19 cellular contexts compared by ENCODE assay signal in genomic region chr2:234669611-234670010, GRCh38.
DNase-seq lines count a peak whose midpoint lies in the region; ATAC-seq, FAIRE-seq and TF ChIP-seq lines count a peak whose summit lies in the region.
"Had no signal": no experiment of that assay in that cellular context is flagged by ENCODE, and none has a peak within 500 bp of the region (broad histone marks: within the 10 kb centered on the region; RNA-seq: fewer than 3 reads in every experiment).

No MANE protein-coding gene starts in this region.

- no peak overlapping the region for H3K4me3 Mint-ChIP-seq in GM23338
- H3K4me3 Mint-ChIP-seq in WTC11, result no peak overlapping the region
- no peak overlapping the region for H3K4me3 Mint-ChIP-seq in stimulated activated effector memory CD8-positive, alpha-beta T cell treated with anti-CD3 and anti-CD28 coated beads, Interleukin-12 subunit alpha, Interleukin-12 subunit beta, amount 100 ng/mL, for 72 hours

- TF ChIP-seq CTCF in A673 (conservative IDR thresholded peaks at IDR 0.05; ENCODE audit: low read depth, low read length), result peak; percentile 52
- TF ChIP-seq CTCF in GM23338 (conservative IDR thresholded peaks at IDR 0.05; ENCODE audit: low read depth in 2 of 2), result peak; percentile 69 to 85
- TF ChIP-seq CTCF in WTC11 (IDR thresholded peaks at IDR 0.05), result peak; percentile 28

- no peaks in the 10 kb centered on the region for H3K9me3 ChIP-seq in A673 (ENCODE audit: low read depth, low read length, poor library complexity, severe bottlenecking)
- H3K9me3 ChIP-seq: adrenal gland, gastrocnemius medialis, prostate gland, tibial artery had no signal

- H3K4me3 ChIP-seq in A673 (ENCODE audit: low read depth, low read length, poor library complexity, severe bottlenecking) (no peak overlapping the region), GM23338 (no peak overlapping the region)
- H3K4me3 ChIP-seq: adrenal gland; BLaER1 treated with 17β-estradiol and CSF1 and Interleukin-3, amounts not matched to agents 10 nM and 100 nM; gastrocnemius medialis; prostate gland; tibial artery had no signal

- no peaks in the 10 kb centered on the region for H3F3A ChIP-seq in GM23338 (replicated peaks; ENCODE audit: low read depth)

- H3K27ac ChIP-seq in A673 (ENCODE audit: low read depth, low read length, poor library complexity, severe bottlenecking) (no peak overlapping the region), GM23338 (ENCODE audit: low read depth) (no peak overlapping the region)
- H3K27ac ChIP-seq: adrenal gland; BLaER1 treated with 17β-estradiol and CSF1 and Interleukin-3, amounts not matched to agents 10 nM and 100 nM; gastrocnemius medialis; prostate gland; tibial artery had no signal

- H4K20me1 ChIP-seq in GM23338 (replicated peaks; ENCODE audit: insufficient read depth), result no peaks in the 10 kb centered on the region
- H4K20me1 ChIP-seq: BLaER1 treated with 17β-estradiol and CSF1 and Interleukin-3, amounts not matched to agents 10 nM and 100 nM had no signal

- H3K9me3 Mint-ChIP-seq in GM23338 (peaks cover 16% of the 10 kb centered on the region), WTC11 (peaks cover 36% of the 10 kb centered on the region)
- no peaks in the 10 kb centered on the region for H3K9me3 Mint-ChIP-seq in stimulated activated effector memory CD8-positive, alpha-beta T cell treated with anti-CD3 and anti-CD28 coated beads, Interleukin-12 subunit alpha, Interleukin-12 subunit beta, amount 100 ng/mL, for 72 hours

- POLR2A ChIA-PET in A673 (lab: Charles Lee; ENCODE audit: low non-redundant PET), result no interaction called here
- POLR2A ChIA-PET in WTC11 (lab: Charles Lee), result no interaction called here

- H3K4me1 Mint-ChIP-seq in GM23338 (peaks cover 6% of the 10 kb centered on the region; the same call in 2 of the 3 replicates), WTC11 (peaks cover 27% of the 10 kb centered on the region)
- no peaks in the 10 kb centered on the region for H3K4me1 Mint-ChIP-seq in stimulated activated effector memory CD8-positive, alpha-beta T cell treated with anti-CD3 and anti-CD28 coated beads, Interleukin-12 subunit alpha, Interleukin-12 subunit beta, amount 100 ng/mL, for 72 hours

- H3K27ac Mint-ChIP-seq in GM23338 (no peak overlapping the region), WTC11 (no peak overlapping the region)
- H3K27ac Mint-ChIP-seq in stimulated activated effector memory CD8-positive, alpha-beta T cell treated with anti-CD3 and anti-CD28 coated beads, Interleukin-12 subunit alpha, Interleukin-12 subunit beta, amount 100 ng/mL, for 72 hours, result no peak overlapping the region

- H3K27me3 Mint-ChIP-seq in GM23338 (ENCODE audit: insufficient read depth, low read depth, poor library complexity) (peaks cover 7% of the 10 kb centered on the region), WTC11 (ENCODE audit: low read depth) (peaks cover 6% of the 10 kb centered on the region)

- intact Hi-C loops in A673 (cut with micrococcal nuclease; ENCODE audit: unreplicated experiment), result no loop called here

- no peak overlapping the region for H2AFZ ChIP-seq in GM23338

- H3K4me1 ChIP-seq in A673 (ENCODE audit: insufficient read depth, low read length, poor library complexity, severe bottlenecking), result no peaks in the 10 kb centered on the region
- no peaks in the 10 kb centered on the region for H3K4me1 ChIP-seq in GM23338 (ENCODE audit: insufficient read depth)
- H3K4me1 ChIP-seq: BLaER1 treated with 17β-estradiol and CSF1 and Interleukin-3, amounts not matched to agents 10 nM and 100 nM; gastrocnemius medialis; prostate gland had no signal

- H3K79me2 ChIP-seq in GM23338 (replicated peaks; ENCODE audit: insufficient read depth), result no peaks in the 10 kb centered on the region

- CTCF ChIA-PET in A673 (lab: Charles Lee) (no interaction called here), WTC11 (lab: Charles Lee) (interaction anchor here (0.6 to 1.8 kb wide), 19 partner anchors 9 to 447 kb away, joined by 3 to 9 read pairs (median 3); no protein-coding TSS in a partner anchor)

- FAIRE-seq in frontal cortex (lab: Jason Lieb, UNC), result no peak
- FAIRE-seq: GM12891, islet of Langerhans had no signal

- H3K27me3 ChIP-seq in A673 (replicated peaks; ENCODE audit: insufficient read depth, low read depth, low read length, poor library complexity) (no peaks in the 10 kb centered on the region), GM23338 (ENCODE audit: insufficient read depth) (no peaks in the 10 kb centered on the region)
- H3K27me3 ChIP-seq: adrenal gland; BLaER1 treated with 17β-estradiol and CSF1 and Interleukin-3, amounts not matched to agents 10 nM and 100 nM; gastrocnemius medialis; tibial artery had no signal

- H3K36me3 ChIP-seq in A673 (ENCODE audit: insufficient read depth, low read length, poor library complexity, severe bottlenecking) (no peaks in the 10 kb centered on the region), GM23338 (ENCODE audit: insufficient read depth) (0 out of 2 replicates have a peak, but pooled peaks cover 3% of the 10 kb centered on the region)
- H3K36me3 ChIP-seq: adrenal gland; BLaER1 treated with 17β-estradiol and CSF1 and Interleukin-3, amounts not matched to agents 10 nM and 100 nM; gastrocnemius medialis; prostate gland; tibial artery had no signal

- H3K36me3 Mint-ChIP-seq in GM23338 (ENCODE audit: low read depth), result peaks cover 14% of the 10 kb centered on the region
- H3K36me3 Mint-ChIP-seq in WTC11, result peaks cover 20% of the 10 kb centered on the region
- H3K36me3 Mint-ChIP-seq in stimulated activated effector memory CD8-positive, alpha-beta T cell treated with anti-CD3 and anti-CD28 coated beads, Interleukin-12 subunit alpha, Interleukin-12 subunit beta, amount 100 ng/mL, for 72 hours, result no peaks in the 10 kb centered on the region

- peak; percentile 80 for ATAC-seq in GM23338
- peak; percentile 81 for ATAC-seq in WTC11
- no peak for ATAC-seq in stimulated activated effector memory CD8-positive, alpha-beta T cell treated with anti-CD3 and anti-CD28 coated beads, Interleukin-12 subunit alpha, Interleukin-12 subunit beta, amount 100 ng/mL, for 72 hours
- ATAC-seq: gastrocnemius medialis had no signal

- H3K9me2 ChIP-seq in GM23338 (ENCODE audit: insufficient read depth), result peaks cover 21% of the 10 kb centered on the region

- no peak overlapping the region for H3K4me2 ChIP-seq in GM23338
- H3K4me2 ChIP-seq: BLaER1 treated with 17β-estradiol and CSF1 and Interleukin-3, amounts not matched to agents 10 nM and 100 nM had no signal

- BruUV-seq in A673 (replicated peaks; lab: Mats Ljungman, UMichigan), result no TSS peak

- DNase-seq in A673 (ENCODE audit: low spot score) (no peak), GM23338 (ENCODE audit: low spot score) (peak; percentile 71), WTC11 (ENCODE audit: low spot score) (peak; percentile 57), iPS-NIHi7 (ENCODE audit: extremely low spot score) (peak; percentile 69), frontal cortex (ENCODE audit: low spot score in 2 of 2) (no peak), OCI-M2 (lab: John Stamatoyannopoulos, UW; ENCODE audit: unreplicated experiment) (no peak)
- no peak for DNase-seq in stimulated activated effector memory CD8-positive, alpha-beta T cell treated with anti-CD3 and anti-CD28 coated beads, Interleukin-12 subunit alpha, Interleukin-12 subunit beta, amount 100 ng/mL, for 72 hours (ENCODE audit: low spot score in 2 of 2)
- DNase-seq in stimulated activated CD8-positive, alpha-beta memory T cell treated with anti-CD3 and anti-CD28 coated beads, Interleukin-4, amount 100 ng/mL, for 48 hours, result no peak
- DNase-seq: activated CD4-positive, alpha-beta T cell treated with anti-CD3 and anti-CD28 coated beads, Interleukin-2, amount 50 U/mL, for 1 hour; activated T-cell treated with anti-CD3 and anti-CD28 coated beads, Interleukin-2, amount 50 U/mL, for 48 hours; adrenal gland; gastrocnemius medialis; NCI-H1105; T1000; tibial artery had no signal

TF ChIP-seq in GM23338, 12 proteins besides CTCF, POLR2A, EP300 and RAD21 (continues in another document):
- no peak for TF ChIP-seq EZH2phosphoT487 (IDR thresholded peaks at IDR 0.05; ENCODE audit: unreplicated experiment)

TF ChIP-seq in WTC11, 78 proteins besides CTCF, POLR2A, EP300 and RAD21:
- TF ChIP-seq PRDM15 (CRISPR knock-in tag; IDR thresholded peaks at IDR 0.05) (peak; percentile 62), MYBL2 (CRISPR knock-in tag; IDR thresholded peaks at IDR 0.05) (no peak)
TF ChIP-seq in WTC11: peak in this region for 1.

Comparison
In these comparisons a context has a peak if more than half of its experiments do, and no peak if none do; other contexts are left out.
1. DNase-seq: peak in GM23338 (single experiment), WTC11 (single experiment) and iPS-NIHi7 (single experiment); none in A673 (single experiment), frontal cortex (0 of 2), stimulated activated effector memory CD8-positive, alpha-beta T cell treated with anti-CD3 and anti-CD28 coated beads, Interleukin-12 subunit alpha, Interleukin-12 subunit beta, amount 100 ng/mL, for 72 hours (0 of 2), stimulated activated CD8-positive, alpha-beta memory T cell treated with anti-CD3 and anti-CD28 coated beads, Interleukin-4, amount 100 ng/mL, for 48 hours (single experiment) and OCI-M2 (single experiment).
2. Peak in every context shown above with its lines, with median percentiles within 50 percentile points of each other: CTCF ChIP-seq.